27 cellular contexts compared by ENCODE assay signal in genomic region chr20:11426938-11427337, GRCh38.
"Had no signal": no experiment of that assay in that cellular context is flagged by ENCODE, and none has a peak within 500 bp of the region (broad histone marks: within the 10 kb centered on the region; RNA-seq: fewer than 3 reads in every experiment).

No MANE protein-coding gene starts in this region.

- H3K27ac Mint-ChIP-seq: activated CD4-positive, alpha-beta T cell treated with anti-CD3 and anti-CD28 coated beads, Interleukin-2, amount 10 ng/mL, durations not matched to agents 24 days and 14 days; activated CD8-positive, alpha-beta memory T cell treated with anti-CD3 and anti-CD28 coated beads, Interleukin-2, amount 10 ng/mL, durations not matched to agents 7 days and 5 days; activated CD8-positive, alpha-beta T cell treated with anti-CD3 and anti-CD28 coated beads for 36 hours; activated naive CD8-positive, alpha-beta T cell treated with anti-CD3 and anti-CD28 coated beads, Interleukin-2, amount 50 U/mL, for 24 hours; activated T-helper 1 cell treated with anti-CD3 and anti-CD28 coated beads, Interleukin-12 subunit alpha, Interleukin-12 subunit beta, Interleukin-2, Interleukin-4 antibody, amounts not matched to agents 30 ng/mL and 10 ng/mL and 1 ng/mL, durations not matched to agents 14 hours and 24 hours and 36 hours; brain; dendritic cell treated with granulocyte-macrophage colony-stimulating factor and Interleukin-4, amounts not matched to agents 40 ng/mL and 50 ng/mL, for 4 days; naive thymus-derived CD4-positive, alpha-beta T cell; stimulated activated memory B cell treated with anti-CD40 and anti-IgM and Interleukin-4, amounts not matched to agents 10 μg/mL and 1 μg/mL and 100 μg/mL, for 72 hours; T-helper 17 cell had no signal

- H3K4me3 ChIP-seq: lower lobe of right lung, stomach, suprapubic skin, tibial nerve had no signal

- H3K27me3 Mint-ChIP-seq: activated CD4-positive, alpha-beta T cell treated with anti-CD3 and anti-CD28 coated beads, Interleukin-2, amount 10 ng/mL, durations not matched to agents 24 days and 14 days; activated CD8-positive, alpha-beta memory T cell treated with anti-CD3 and anti-CD28 coated beads, Interleukin-2, amount 10 ng/mL, durations not matched to agents 7 days and 5 days; activated CD8-positive, alpha-beta T cell treated with anti-CD3 and anti-CD28 coated beads for 36 hours; activated naive CD8-positive, alpha-beta T cell treated with anti-CD3 and anti-CD28 coated beads, Interleukin-2, amount 50 U/mL, for 24 hours; brain; stimulated activated memory B cell treated with anti-CD40 and anti-IgM and Interleukin-4, amounts not matched to agents 10 μg/mL and 1 μg/mL and 100 μg/mL, for 72 hours; T-helper 17 cell had no signal

- H3K36me3 Mint-ChIP-seq: activated CD8-positive, alpha-beta memory T cell treated with anti-CD3 and anti-CD28 coated beads, Interleukin-2, amount 10 ng/mL, durations not matched to agents 7 days and 5 days; brain; naive thymus-derived CD4-positive, alpha-beta T cell; stimulated activated memory B cell treated with anti-CD40 and anti-IgM and Interleukin-4, amounts not matched to agents 10 μg/mL and 1 μg/mL and 100 μg/mL, for 72 hours had no signal

- FAIRE-seq: kidney, small intestine, urothelium cell line had no signal

- ATAC-seq: activated CD8-positive, alpha-beta memory T cell treated with anti-CD3 and anti-CD28 coated beads, Interleukin-2, amount 10 ng/mL, durations not matched to agents 7 days and 5 days; activated CD8-positive, alpha-beta T cell treated with anti-CD3 and anti-CD28 coated beads for 36 hours; activated naive CD8-positive, alpha-beta T cell treated with anti-CD3 and anti-CD28 coated beads, Interleukin-2, amount 50 U/mL, for 24 hours; foreskin keratinocyte; left lobe of liver; lower lobe of right lung; naive thymus-derived CD4-positive, alpha-beta T cell; sciatic nerve; stimulated activated memory B cell treated with anti-CD40 and anti-IgM and Interleukin-4, amounts not matched to agents 10 μg/mL and 1 μg/mL and 100 μg/mL, for 72 hours; T-helper 17 cell had no signal

- H3K4me1 ChIP-seq: lower lobe of right lung, stomach, suprapubic skin had no signal

- H3K4me3 Mint-ChIP-seq: activated CD4-positive, alpha-beta T cell treated with anti-CD3 and anti-CD28 coated beads, Interleukin-2, amount 10 ng/mL, durations not matched to agents 24 days and 14 days; activated CD8-positive, alpha-beta memory T cell treated with anti-CD3 and anti-CD28 coated beads, Interleukin-2, amount 10 ng/mL, durations not matched to agents 7 days and 5 days; activated CD8-positive, alpha-beta T cell treated with anti-CD3 and anti-CD28 coated beads for 36 hours; activated naive CD8-positive, alpha-beta T cell treated with anti-CD3 and anti-CD28 coated beads, Interleukin-2, amount 50 U/mL, for 24 hours; activated T-helper 1 cell treated with anti-CD3 and anti-CD28 coated beads, Interleukin-12 subunit alpha, Interleukin-12 subunit beta, Interleukin-2, Interleukin-4 antibody, amounts not matched to agents 30 ng/mL and 10 ng/mL and 1 ng/mL, durations not matched to agents 14 hours and 24 hours and 36 hours; brain; dendritic cell treated with granulocyte-macrophage colony-stimulating factor and Interleukin-4, amounts not matched to agents 40 ng/mL and 50 ng/mL, for 4 days; naive thymus-derived CD4-positive, alpha-beta T cell; stimulated activated memory B cell treated with anti-CD40 and anti-IgM and Interleukin-4, amounts not matched to agents 10 μg/mL and 1 μg/mL and 100 μg/mL, for 72 hours; T-helper 17 cell had no signal

- H3K9me3 Mint-ChIP-seq: activated CD4-positive, alpha-beta T cell treated with anti-CD3 and anti-CD28 coated beads, Interleukin-2, amount 10 ng/mL, durations not matched to agents 24 days and 14 days; stimulated activated memory B cell treated with anti-CD40 and anti-IgM and Interleukin-4, amounts not matched to agents 10 μg/mL and 1 μg/mL and 100 μg/mL, for 72 hours had no signal

- DNase-seq: activated CD4-positive, alpha-beta T cell treated with anti-CD3 and anti-CD28 coated beads, Interleukin-2, amount 10 ng/mL, durations not matched to agents 24 days and 14 days; activated CD8-positive, alpha-beta memory T cell treated with anti-CD3 and anti-CD28 coated beads, Interleukin-2, amount 10 ng/mL, durations not matched to agents 7 days and 5 days; activated CD8-positive, alpha-beta T cell treated with anti-CD3 and anti-CD28 coated beads for 36 hours; activated gamma-delta T cell; activated naive CD4-positive, alpha-beta T cell treated with anti-CD3 and anti-CD28 coated beads, Interleukin-2, amount 50 U/mL, for 16 hours; activated naive CD8-positive, alpha-beta T cell treated with anti-CD3 and anti-CD28 coated beads, Interleukin-2, amount 50 U/mL, for 24 hours; anterior cingulate cortex; effector CD4-positive, alpha-beta T cell; erythroblast; foreskin keratinocyte; kidney; lower lobe of right lung; naive thymus-derived CD4-positive, alpha-beta T cell; posterior cingulate gyrus; small intestine; stimulated activated CD4-positive, alpha-beta T cell treated with anti-CD3 and anti-CD28 coated beads, Interleukin-15, amount 100 ng/mL, for 24 hours; stomach; T-helper 17 cell had no signal

- H3K27ac ChIP-seq: foreskin keratinocyte, lower lobe of right lung, stomach, suprapubic skin, tibial nerve had no signal

- H3K4me1 Mint-ChIP-seq: activated CD4-positive, alpha-beta T cell treated with anti-CD3 and anti-CD28 coated beads, Interleukin-2, amount 10 ng/mL, durations not matched to agents 24 days and 14 days; activated CD8-positive, alpha-beta memory T cell treated with anti-CD3 and anti-CD28 coated beads, Interleukin-2, amount 10 ng/mL, durations not matched to agents 7 days and 5 days; activated naive CD8-positive, alpha-beta T cell treated with anti-CD3 and anti-CD28 coated beads, Interleukin-2, amount 50 U/mL, for 24 hours; naive thymus-derived CD4-positive, alpha-beta T cell; stimulated activated memory B cell treated with anti-CD40 and anti-IgM and Interleukin-4, amounts not matched to agents 10 μg/mL and 1 μg/mL and 100 μg/mL, for 72 hours; T-helper 17 cell had no signal

- H3K27me3 ChIP-seq: foreskin keratinocyte, stomach, suprapubic skin, tibial nerve had no signal

- H3K9me3 ChIP-seq: lower lobe of right lung, stomach, suprapubic skin, tibial nerve had no signal

- H3K36me3 ChIP-seq: lower lobe of right lung, stomach, suprapubic skin, tibial nerve had no signal
